8 cellular contexts compared by ENCODE assay signal in genomic region chr1:150576794-150577556, GRCh38. TPM values are rescaled to one million over a fixed set of nuclear protein-coding genes. Genes with fewer than 3 reads are reported as not detected.
DNase-seq lines count a peak whose midpoint lies in the region; TF ChIP-seq lines count a peak whose summit lies in the region.

No MANE protein-coding gene starts in this region.

- H3K4me3 ChIP-seq in HAP-1 = peak overlapping the region; percentile 90
- peak overlapping the region; percentile 89 for H3K4me3 ChIP-seq in WERI-Rb-1 (ENCODE audit: low read depth, low read length)
- peak overlapping the region; percentile 59 to 97 (median 82) for H3K4me3 ChIP-seq in skin epidermis

- peak overlapping the region; percentile 99; the same call in 1 of the 2 replicates for H3K27ac ChIP-seq in WERI-Rb-1
- peak overlapping the region; percentile 40 to 100 (median 100) for H3K27ac ChIP-seq in skin epidermis

- peak overlapping the region; percentile 96 for H3K27ac Mint-ChIP-seq in glutamatergic neuron (ENCODE audit: unreplicated experiment)

- H3K36me3 ChIP-seq in HAP-1 (replicated peaks) (peaks cover 65% of the 10 kb centered on the region), WERI-Rb-1 (peaks cover 73% of the 10 kb centered on the region)

- peaks cover 8% of the 10 kb centered on the region for H3K27me3 Mint-ChIP-seq in glutamatergic neuron (ENCODE audit: unreplicated experiment)

- peaks cover 14% of the 10 kb centered on the region for H3K4me1 Mint-ChIP-seq in glutamatergic neuron (ENCODE audit: low read depth, unreplicated experiment)

- H3K9me3 Mint-ChIP-seq in glutamatergic neuron (ENCODE audit: unreplicated experiment) = peaks cover 15% of the 10 kb centered on the region

- peaks cover 22% of the 10 kb centered on the region for H3K4me1 ChIP-seq in HAP-1

- H3K27me3 ChIP-seq in HAP-1 (ENCODE audit: low read depth) (no peaks in the 10 kb centered on the region), WERI-Rb-1 (ENCODE audit: insufficient read depth, low read depth, severe bottlenecking) (no peaks in the 10 kb centered on the region)

- peak overlapping the region; percentile 96 for H3K4me3 Mint-ChIP-seq in glutamatergic neuron (ENCODE audit: unreplicated experiment)

- in situ Hi-C loops in HAP-1 (cut with MboI; ENCODE audit: low sequenced_read_pairs) = no loop called here

- H3K9me3 ChIP-seq in HAP-1 (no peaks in the 10 kb centered on the region), WERI-Rb-1 (ENCODE audit: severe bottlenecking) (no peaks in the 10 kb centered on the region)

- TF ChIP-seq CTCF in WERI-Rb-1 (IDR thresholded peaks at IDR 0.05; ENCODE audit: low read depth, low read length) (no peak), glutamatergic neuron (IDR thresholded peaks at IDR 0.05; ENCODE audit: partially characterized antibody, unreplicated experiment) (no peak)

- peaks cover 11% of the 10 kb centered on the region for H3K36me3 Mint-ChIP-seq in glutamatergic neuron (ENCODE audit: unreplicated experiment)

- no peak for DNase-seq in HAP-1 (ENCODE audit: low spot score in 2 of 2)
- no peak for DNase-seq in WERI-Rb-1
- no peak for DNase-seq in glutamatergic neuron
- DNase-seq in SW 1271 (lab: John Stamatoyannopoulos, UW) = no peak
- DNase-seq in NCI-H345 (lab: John Stamatoyannopoulos, UW) = no peak
- no peak for DNase-seq in mesenteric fat pad (ENCODE audit: low spot score)
- no peak for DNase-seq in amniotic stem cell (lab: John Stamatoyannopoulos, UW)

RNA-seq across cellular contexts. Expression of gene MCL1, which starts 2.4 kb away (rescaled TPM):
- total RNA-seq in glutamatergic neuron (ENCODE audit: unreplicated experiment) (154 TPM), mesenteric fat pad (697 TPM)

RNA-seq across cellular contexts. Expression of gene ADAMTSL4, which starts 27.8 kb away (rescaled TPM):
- total RNA-seq in glutamatergic neuron (ENCODE audit: unreplicated experiment) = 0.25 TPM
- total RNA-seq in mesenteric fat pad = 76.4 TPM

RNA-seq across cellular contexts. Expression of gene ENSA, which starts 52.4 kb away (rescaled TPM):
- total RNA-seq in glutamatergic neuron (ENCODE audit: unreplicated experiment) (122 TPM), mesenteric fat pad (138 TPM)

Comparison
In these comparisons a context has a peak if more than half of its experiments do, and no peak if none do; other contexts are left out.
1. RNA of gene ADAMTSL4, which starts 27.8 kb away (total RNA-seq): 76.4 TPM in mesenteric fat pad (single experiment); 0.25 TPM in glutamatergic neuron (single experiment); every median in the first group is over 10 times any median in the second.
2. Peak in every context shown above with its lines, with median percentiles within 50 percentile points of each other: H3K4me3 ChIP-seq.